ENCODE assay signal across 1 cellular context in the genomic region with DNA sequence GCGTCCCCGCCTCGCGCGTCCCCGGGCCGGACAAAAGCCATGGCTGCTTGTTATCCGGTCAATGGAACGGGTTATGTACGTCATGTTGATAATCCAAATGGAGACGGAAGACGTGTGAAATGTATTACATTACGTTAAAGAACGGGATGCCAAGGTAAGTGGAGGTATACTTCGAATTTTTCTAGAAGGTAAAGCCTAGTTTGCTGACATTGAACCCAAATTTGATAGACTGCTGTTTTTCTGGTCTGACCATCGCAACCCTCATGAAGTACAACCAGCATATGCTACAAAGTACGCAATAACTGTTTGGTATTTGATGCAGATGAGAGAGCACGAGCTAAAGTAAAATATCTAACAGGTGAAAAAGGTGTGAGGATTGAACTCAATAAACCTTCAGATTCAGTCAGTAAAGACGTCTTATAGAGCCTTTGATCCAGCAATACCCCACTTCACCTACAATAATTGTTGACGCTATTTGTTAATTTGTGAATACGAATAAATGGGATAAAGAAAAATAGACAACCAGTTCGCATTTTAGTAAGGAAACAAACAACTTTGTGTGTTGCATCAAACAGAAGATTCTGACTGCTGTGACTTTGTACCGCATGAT.
A peak's percentile ranks its signal among the peaks of the same experiment; 100 is the strongest.
TF ChIP-seq lines count a peak whose summit lies in the region.

No MANE protein-coding gene starts in this region.

TF ChIP-seq in K562, 482 proteins besides CTCF, POLR2A, EP300 and RAD21 (continues in another document):
- TF ChIP-seq NR1H2 (CRISPR knock-in tag; IDR thresholded peaks at IDR 0.05) (no peak), CREM (IDR thresholded peaks at IDR 0.05; ENCODE audit: low read depth) (0 out of 2 replicates have a peak, but pooled peaks have one; percentile 20), IRF2 (CRISPR knock-in tag; IDR thresholded peaks at IDR 0.05) (no peak), HDAC8 (tag; IDR thresholded peaks at IDR 0.05) (no peak), MYBL2 (IDR thresholded peaks at IDR 0.05; ENCODE audit: low read depth) (no peak), MYBL2 (CRISPR knock-in tag; IDR thresholded peaks at IDR 0.05; ENCODE audit: borderline replicate concordance) (no peak), CBX1 (IDR thresholded peaks at IDR 0.05; ENCODE audit: low read depth) (no peak), NFYB (IDR thresholded peaks at IDR 0.05; ENCODE audit: extremely low read depth, insufficient read length) (no peak), ILK (tag; IDR thresholded peaks at IDR 0.05; ENCODE audit: borderline replicate concordance, low read depth) (no peak), RAD51 (IDR thresholded peaks at IDR 0.05; ENCODE audit: borderline replicate concordance, low read depth) (no peak), SREBF2 (CRISPR knock-in tag; IDR thresholded peaks at IDR 0.05) (no peak), SRSF7 (optimal IDR thresholded peaks at IDR 0.05; ENCODE audit: low read depth, low read length) (no peak), CBX2 (IDR thresholded peaks at IDR 0.05; ENCODE audit: insufficient read depth, low read length, poor library complexity, severe bottlenecking) (no peak), TAL1 (IDR thresholded peaks at IDR 0.05) (no peak), BRF1 (IDR thresholded peaks at IDR 0.05; ENCODE audit: borderline replicate concordance, extremely low read depth, insufficient read length) (no peak), MXI1 (IDR thresholded peaks at IDR 0.05; ENCODE audit: low read depth, low read length) (no peak), ZC3H11A (IDR thresholded peaks at IDR 0.05; ENCODE audit: low read depth, low read length) (no peak), COPS2 (conservative IDR thresholded peaks at IDR 0.05) (no peak), KHSRP (IDR thresholded peaks at IDR 0.05) (no peak), ZNF12 (CRISPR knock-in tag; IDR thresholded peaks at IDR 0.05) (no peak), ETV1 (tag; conservative IDR thresholded peaks at IDR 0.05; ENCODE audit: low read depth) (0 out of 2 replicates have a peak, but pooled peaks have one; percentile 16), ZNF609 (CRISPR knock-in tag; IDR thresholded peaks at IDR 0.05; ENCODE audit: borderline replicate concordance) (no peak), MEIS2 (IDR thresholded peaks at IDR 0.05; ENCODE audit: partially characterized antibody) (no peak), ILF3 (IDR thresholded peaks at IDR 0.05; ENCODE audit: borderline replicate concordance) (no peak), ZBTB9 (CRISPR knock-in tag; IDR thresholded peaks at IDR 0.05) (no peak), ZNF280A (IDR thresholded peaks at IDR 0.05; ENCODE audit: low read depth, partially characterized antibody) (no peak), CCAR2 (IDR thresholded peaks at IDR 0.05; ENCODE audit: low read depth, low read length) (no peak), JUN (IDR thresholded peaks at IDR 0.05; ENCODE audit: borderline replicate concordance, low read depth, low read length) (no peak), JUN (CRISPR knock-in tag; IDR thresholded peaks at IDR 0.05; ENCODE audit: borderline replicate concordance) (no peak), ZEB2 (IDR thresholded peaks at IDR 0.05) (no peak)
- TF ChIP-seq, protein P1, sequence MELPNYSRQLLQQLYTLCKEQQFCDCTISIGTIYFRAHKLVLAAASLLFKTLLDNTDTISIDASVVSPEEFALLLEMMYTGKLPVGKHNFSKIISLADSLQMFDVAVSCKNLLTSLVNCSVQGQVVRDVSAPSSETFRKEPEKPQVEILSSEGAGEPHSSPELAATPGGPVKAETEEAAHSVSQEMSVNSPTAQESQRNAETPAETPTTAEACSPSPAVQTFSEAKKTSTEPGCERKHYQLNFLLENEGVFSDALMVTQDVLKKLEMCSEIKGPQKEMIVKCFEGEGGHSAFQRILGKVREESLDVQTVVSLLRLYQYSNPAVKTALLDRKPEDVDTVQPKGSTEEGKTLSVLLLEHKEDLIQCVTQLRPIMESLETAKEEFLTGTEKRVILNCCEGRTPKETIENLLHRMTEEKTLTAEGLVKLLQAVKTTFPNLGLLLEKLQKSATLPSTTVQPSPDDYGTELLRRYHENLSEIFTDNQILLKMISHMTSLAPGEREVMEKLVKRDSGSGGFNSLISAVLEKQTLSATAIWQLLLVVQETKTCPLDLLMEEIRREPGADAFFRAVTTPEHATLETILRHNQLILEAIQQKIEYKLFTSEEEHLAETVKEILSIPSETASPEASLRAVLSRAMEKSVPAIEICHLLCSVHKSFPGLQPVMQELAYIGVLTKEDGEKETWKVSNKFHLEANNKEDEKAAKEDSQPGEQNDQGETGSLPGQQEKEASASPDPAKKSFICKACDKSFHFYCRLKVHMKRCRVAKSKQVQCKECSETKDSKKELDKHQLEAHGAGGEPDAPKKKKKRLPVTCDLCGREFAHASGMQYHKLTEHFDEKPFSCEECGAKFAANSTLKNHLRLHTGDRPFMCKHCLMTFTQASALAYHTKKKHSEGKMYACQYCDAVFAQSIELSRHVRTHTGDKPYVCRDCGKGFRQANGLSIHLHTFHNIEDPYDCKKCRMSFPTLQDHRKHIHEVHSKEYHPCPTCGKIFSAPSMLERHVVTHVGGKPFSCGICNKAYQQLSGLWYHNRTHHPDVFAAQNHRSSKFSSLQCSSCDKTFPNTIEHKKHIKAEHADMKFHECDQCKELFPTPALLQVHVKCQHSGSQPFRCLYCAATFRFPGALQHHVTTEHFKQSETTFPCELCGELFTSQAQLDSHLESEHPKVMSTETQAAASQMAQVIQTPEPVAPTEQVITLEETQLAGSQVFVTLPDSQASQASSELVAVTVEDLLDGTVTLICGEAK (IDR thresholded peaks at IDR 0.05) = peak; percentile 49; the same call in 1 of the 2 replicates
- TF ChIP-seq, protein P1 (CRISPR knock-in tag; IDR thresholded peaks at IDR 0.05) = no peak
